Comparison of ENCODE assay signal across 8 cellular contexts in genomic region chr18:62957885-62958472, GRCh38.
DNase-seq lines count a peak whose midpoint lies in the region; ATAC-seq and TF ChIP-seq lines count a peak whose summit lies in the region.

No MANE protein-coding gene starts in this region.

- H3K9me3 Mint-ChIP-seq in activated CD4-positive, alpha-beta memory T cell treated with anti-CD3 and anti-CD28 coated beads for 36 hours, result no peaks in the 10 kb centered on the region

- H3K4me3 Mint-ChIP-seq in activated CD4-positive, alpha-beta memory T cell treated with anti-CD3 and anti-CD28 coated beads for 36 hours, result no peak overlapping the region

- H3K36me3 ChIP-seq in gastrocnemius medialis, result peaks cover 0 to 2% of the 10 kb centered on the region in 2 donors

- H3K9me3 ChIP-seq in gastrocnemius medialis, result no peaks in the 10 kb centered on the region

- in situ Hi-C loops in GM13976 (cut with MboI; ENCODE audit: low sequenced_read_pairs, unreplicated experiment), result loop anchor here (10.0 kb wide), 1 partner anchor 243 kb away; the partner anchor contains the start of gene PHLPP1
- in situ Hi-C loops in gastrocnemius medialis (cut with MboI; ENCODE audit: low sequenced_read_pairs in 4 of 4), result no loop called here

- no peak overlapping the region for H3K27ac ChIP-seq in gastrocnemius medialis

- H3K4me1 ChIP-seq in gastrocnemius medialis, result no peaks in the 10 kb centered on the region

- TF ChIP-seq POLR2A in gastrocnemius medialis (IDR thresholded peaks at IDR 0.05), result no peak

- peak; percentile 39 for TF ChIP-seq CTCF in GM13976 (IDR thresholded peaks at IDR 0.05; ENCODE audit: borderline replicate concordance, control extremely low read depth, extremely low read depth, insufficient read depth, missing control alignments)
- TF ChIP-seq CTCF in gastrocnemius medialis (IDR thresholded peaks at IDR 0.05 in 4 of 5, conservative IDR thresholded peaks at IDR 0.05 in 1 of 5), result peak in 3 of 5 experiments; percentile 24 to 38 (median 26)

- peak; percentile 20 for DNase-seq in A172 (ENCODE audit: low spot score)
- no peak for DNase-seq in GM13976 (ENCODE audit: low spot score)
- DNase-seq in Kasumi-1 (lab: John Stamatoyannopoulos, UW), result peak; percentile 28 to 29
- DNase-seq in activated CD4-positive, alpha-beta memory T cell treated with anti-CD3 and anti-CD28 coated beads for 36 hours, result peak; percentile 68
- peak; percentile 28 for DNase-seq in fibroblast of peridontal ligament (ENCODE audit: extremely low read depth)
- DNase-seq in gastrocnemius medialis, result no peak
- DNase-seq in COLO829 (ENCODE audit: low spot score), result no peak

- no peaks in the 10 kb centered on the region for H3K27me3 ChIP-seq in gastrocnemius medialis

- peaks cover 5% of the 10 kb centered on the region for H3K4me1 Mint-ChIP-seq in activated CD4-positive, alpha-beta memory T cell treated with anti-CD3 and anti-CD28 coated beads for 36 hours (ENCODE audit: low read depth)

- POLR2A ChIA-PET in activated CD4-positive, alpha-beta memory T cell treated with anti-CD3 and anti-CD28 coated beads for 36 hours (lab: Charles Lee), result no interaction called here

- no peak overlapping the region for H3K27ac Mint-ChIP-seq in activated CD4-positive, alpha-beta memory T cell treated with anti-CD3 and anti-CD28 coated beads for 36 hours

- CTCF ChIA-PET in activated CD4-positive, alpha-beta memory T cell treated with anti-CD3 and anti-CD28 coated beads for 36 hours (lab: Charles Lee), result interaction anchor here (0.8 to 6.1 kb wide), 22 partner anchors 8 to 372 kb away, joined by 3 to 65 read pairs (median 4); partner anchors contain the start of gene PHLPP1

- ATAC-seq in gastrocnemius medialis (no peak), GM18868 (IDR thresholded peaks at IDR 0.05; ENCODE audit: unreplicated experiment) (no peak)

- no peak overlapping the region for H3K4me3 ChIP-seq in gastrocnemius medialis

- intact Hi-C loops in activated CD4-positive, alpha-beta memory T cell treated with anti-CD3 and anti-CD28 coated beads for 36 hours (cut with micrococcal nuclease), result loop anchor here (1.0 to 5.0 kb wide), 4 partner anchors 111 to 372 kb away; partner anchors contain the start of gene PHLPP1
- intact Hi-C loops in gastrocnemius medialis (cut with DNase I; ENCODE audit: low total_unique reads), result no loop called here

- no peaks in the 10 kb centered on the region for H3K27me3 Mint-ChIP-seq in activated CD4-positive, alpha-beta memory T cell treated with anti-CD3 and anti-CD28 coated beads for 36 hours

- H3K36me3 Mint-ChIP-seq in activated CD4-positive, alpha-beta memory T cell treated with anti-CD3 and anti-CD28 coated beads for 36 hours, result peaks cover 1% of the 10 kb centered on the region

Comparison
In these comparisons a context has a peak if more than half of its experiments do, and no peak if none do; other contexts are left out.
1. DNase-seq: peak in A172 (single experiment), Kasumi-1 (2 of 2), activated CD4-positive, alpha-beta memory T cell treated with anti-CD3 and anti-CD28 coated beads for 36 hours (single experiment) and fibroblast of peridontal ligament (single experiment); none in GM13976 (single experiment), gastrocnemius medialis (0 of 2) and COLO829 (single experiment).